ENCODE assay signal across 10 cellular contexts in genomic region chr3:62186967-62187366, GRCh38.
DNase-seq lines count a peak whose midpoint lies in the region; ATAC-seq and TF ChIP-seq lines count a peak whose summit lies in the region.
"Had no signal": no experiment of that assay in that cellular context is flagged by ENCODE, and none has a peak within 500 bp of the region (broad histone marks: within the 10 kb centered on the region; RNA-seq: fewer than 3 reads in every experiment).

No MANE protein-coding gene starts in this region.

- WGBS in SK-N-SH (ENCODE audit: low lambda C conversion rate): 90% methylated on average over 6 of the region's 6 CpGs

- H3K4me1 ChIP-seq in SK-N-SH (ENCODE audit: control insufficient read depth in 1 of 2, insufficient read depth in 2 of 2, low read depth in 1 of 2, low read length in 1 of 2) (peaks cover 0 to 4% of the 10 kb centered on the region in 2 experiments; a peak in 1 of 4 replicates), left ventricle myocardium inferior (peaks cover 39% of the 10 kb centered on the region), upper lobe of right lung (peaks cover 10% of the 10 kb centered on the region)
- H3K4me1 ChIP-seq: SJCRH30 had no signal

- CTCF ChIA-PET in SK-N-SH (lab: Yijun Ruan, JAX): interaction anchor here (1.0 to 8.5 kb wide), 8 partner anchors 8 to 622 kb away, joined by 3 to 102 read pairs (median 8); no protein-coding TSS in a partner anchor

- H3K9me2 ChIP-seq in SK-N-SH: no peaks in the 10 kb centered on the region

- H3K27me3 Mint-ChIP-seq in activated T-helper 2 cell treated with anti-CD3 and anti-CD28 coated beads, Interferon-gamma antibody, Interleukin-2, Interleukin-4, amounts not matched to agents 10 μg/mL and 5 μg/mL and 100 μg/mL, durations not matched to agents 14 hours and 24 hours and 36 hours (ENCODE audit: low read depth): no peaks in the 10 kb centered on the region

- H3K9me3 ChIP-seq in SK-N-SH: no peaks in the 10 kb centered on the region
- no peaks in the 10 kb centered on the region for H3K9me3 ChIP-seq in left ventricle myocardium inferior (replicated peaks)
- no peaks in the 10 kb centered on the region for H3K9me3 ChIP-seq in upper lobe of right lung
- H3K9me3 ChIP-seq: BLaER1, SJCRH30 had no signal

- H3K36me3 ChIP-seq in SK-N-SH (replicated peaks in 1 of 2; ENCODE audit: control insufficient read depth in 1 of 2, insufficient read depth in 2 of 2, low read length in 1 of 2) (peaks cover 0 to 3% of the 10 kb centered on the region in 2 experiments), left ventricle myocardium inferior (peaks cover 7% of the 10 kb centered on the region), upper lobe of right lung (peaks cover 4% of the 10 kb centered on the region)
- H3K36me3 ChIP-seq: SJCRH30 had no signal

- no peaks in the 10 kb centered on the region for H3F3A ChIP-seq in SK-N-SH (replicated peaks; ENCODE audit: insufficient read depth)

- H3K9ac ChIP-seq in SK-N-SH: no peak overlapping the region
- H3K9ac ChIP-seq: BLaER1 had no signal

- TF ChIP-seq CTCF in SK-N-SH (IDR thresholded peaks at IDR 0.05): peak; percentile 50
- TF ChIP-seq CTCF in left ventricle myocardium inferior (IDR thresholded peaks at IDR 0.05; ENCODE audit: borderline replicate concordance): peak; percentile 66
- TF ChIP-seq CTCF in upper lobe of right lung (IDR thresholded peaks at IDR 0.05): peak; percentile 45

- peaks cover 2% of the 10 kb centered on the region for H3K4me1 Mint-ChIP-seq in activated T-helper 2 cell treated with anti-CD3 and anti-CD28 coated beads, Interferon-gamma antibody, Interleukin-2, Interleukin-4, amounts not matched to agents 10 μg/mL and 5 μg/mL and 100 μg/mL, durations not matched to agents 14 hours and 24 hours and 36 hours (ENCODE audit: low read depth)

- TF ChIP-seq RAD21 in SK-N-SH (IDR thresholded peaks at IDR 0.05; ENCODE audit: low read length): peak; percentile 37

- intact Hi-C loops in left ventricle myocardium inferior (cut with micrococcal nuclease): loop anchor here (5.0 kb wide), 3 partner anchors 260 to 625 kb away; partner anchors contain the start of gene PTPRG
- intact Hi-C loops in upper lobe of right lung (cut with DNase I): loop anchor here (5.0 kb wide), 1 partner anchor 630 kb away; no protein-coding TSS in a partner anchor
- intact Hi-C loops in activated T-helper 2 cell treated with anti-CD3 and anti-CD28 coated beads, Interferon-gamma antibody, Interleukin-2, Interleukin-4, amounts not matched to agents 10 μg/mL and 5 μg/mL and 100 μg/mL, durations not matched to agents 14 hours and 24 hours and 36 hours (cut with micrococcal nuclease): loop anchor here (10.0 kb wide), 2 partner anchors 332 to 622 kb away; partner anchors contain the start of gene PTPRG

- peak; percentile 16 for DNase-seq in NCI-H2227 treated with DMSO at 0.1 percent for 48 hours (lab: John Stamatoyannopoulos, UW)
- DNase-seq in NCI-H2227 (lab: John Stamatoyannopoulos, UW; ENCODE audit: unreplicated experiment): no peak
- no peak for DNase-seq in SK-N-SH
- DNase-seq in left ventricle myocardium inferior: no peak
- DNase-seq in upper lobe of right lung: no peak
- no peak for DNase-seq in NCI-H510A (lab: John Stamatoyannopoulos, UW)
- DNase-seq in mucosa of gallbladder (ENCODE audit: low spot score): no peak
- DNase-seq in activated T-helper 2 cell treated with anti-CD3 and anti-CD28 coated beads, Interferon-gamma antibody, Interleukin-2, Interleukin-4, amounts not matched to agents 10 μg/mL and 5 μg/mL and 100 μg/mL, durations not matched to agents 14 hours and 24 hours and 36 hours (ENCODE audit: low spot score): no peak

- no peak for ATAC-seq in upper lobe of right lung

- no peak overlapping the region for H2AFZ ChIP-seq in SK-N-SH (ENCODE audit: low read depth)

- no peak overlapping the region for H3K27ac Mint-ChIP-seq in activated T-helper 2 cell treated with anti-CD3 and anti-CD28 coated beads, Interferon-gamma antibody, Interleukin-2, Interleukin-4, amounts not matched to agents 10 μg/mL and 5 μg/mL and 100 μg/mL, durations not matched to agents 14 hours and 24 hours and 36 hours

- POLR2A ChIA-PET in SK-N-SH (lab: Yijun Ruan, JAX): interaction anchor here (0.6 kb wide), 1 partner anchor 20 kb away, joined by 4 read pairs; no protein-coding TSS in a partner anchor

- no peak overlapping the region for H3K4me3 Mint-ChIP-seq in activated T-helper 2 cell treated with anti-CD3 and anti-CD28 coated beads, Interferon-gamma antibody, Interleukin-2, Interleukin-4, amounts not matched to agents 10 μg/mL and 5 μg/mL and 100 μg/mL, durations not matched to agents 14 hours and 24 hours and 36 hours (ENCODE audit: low read depth)

- no peak overlapping the region for H3K4me2 ChIP-seq in SK-N-SH
- H3K4me2 ChIP-seq: BLaER1 had no signal

- H4K20me1 ChIP-seq in SK-N-SH (ENCODE audit: insufficient read depth): no peaks in the 10 kb centered on the region
- H4K20me1 ChIP-seq: BLaER1 had no signal

- TF ChIP-seq EP300 in SK-N-SH (IDR thresholded peaks at IDR 0.05; ENCODE audit: borderline replicate concordance in 1 of 2, low read depth in 1 of 2, low read length in 1 of 2): no peak

- no peak overlapping the region for H3K4me3 ChIP-seq in SK-N-SH (ENCODE audit: low read depth in 2 of 2, low read length in 1 of 2)
- H3K4me3 ChIP-seq in left ventricle myocardium inferior: no peak overlapping the region
- H3K4me3 ChIP-seq in upper lobe of right lung: no peak overlapping the region
- H3K4me3 ChIP-seq: BLaER1, SJCRH30 had no signal

- no peaks in the 10 kb centered on the region for H3K9me3 Mint-ChIP-seq in activated T-helper 2 cell treated with anti-CD3 and anti-CD28 coated beads, Interferon-gamma antibody, Interleukin-2, Interleukin-4, amounts not matched to agents 10 μg/mL and 5 μg/mL and 100 μg/mL, durations not matched to agents 14 hours and 24 hours and 36 hours

- H3K27ac ChIP-seq in SK-N-SH (ENCODE audit: low read depth in 2 of 2, low read length in 1 of 2) (no peak overlapping the region), left ventricle myocardium inferior (replicated peaks) (peak overlapping the region; percentile 63), upper lobe of right lung (peak overlapping the region; percentile 12)
- H3K27ac ChIP-seq: BLaER1, SJCRH30 had no signal

- no peaks in the 10 kb centered on the region for H3K27me3 ChIP-seq in SK-N-SH (ENCODE audit: insufficient read depth)
- no peaks in the 10 kb centered on the region for H3K27me3 ChIP-seq in left ventricle myocardium inferior (ENCODE audit: low read depth)
- H3K27me3 ChIP-seq in upper lobe of right lung: no peaks in the 10 kb centered on the region
- H3K27me3 ChIP-seq: BLaER1, SJCRH30 had no signal

- no peaks in the 10 kb centered on the region for H3K36me3 Mint-ChIP-seq in activated T-helper 2 cell treated with anti-CD3 and anti-CD28 coated beads, Interferon-gamma antibody, Interleukin-2, Interleukin-4, amounts not matched to agents 10 μg/mL and 5 μg/mL and 100 μg/mL, durations not matched to agents 14 hours and 24 hours and 36 hours (ENCODE audit: low read depth)

- H3K79me2 ChIP-seq in SK-N-SH (ENCODE audit: insufficient read depth): no peaks in the 10 kb centered on the region

TF ChIP-seq in SK-N-SH, 30 proteins besides CTCF, POLR2A, EP300 and RAD21:
- TF ChIP-seq SMC3 (IDR thresholded peaks at IDR 0.05; ENCODE audit: low read depth, low read length): 0 out of 2 replicates have a peak, but pooled peaks have one; percentile 12
- no peak for TF ChIP-seq TEAD4 (IDR thresholded peaks at IDR 0.05; ENCODE audit: borderline replicate concordance, insufficient read depth)
TF ChIP-seq in SK-N-SH: peak in this region for 1.

Comparison
In these comparisons a context has a peak if more than half of its experiments do, and no peak if none do; other contexts are left out.
1. H3K27ac ChIP-seq: peak in left ventricle myocardium inferior (single experiment) and upper lobe of right lung (single experiment); none in SK-N-SH (0 of 2).
2. Peak in every context shown above with its lines, with median percentiles within 50 percentile points of each other: CTCF ChIP-seq.